ENCODE assay signal across 25 cellular contexts in genomic region chr3:1093216-1093615, GRCh38. TPM values are rescaled to one million over a fixed set of nuclear protein-coding genes. Genes with fewer than 3 reads are reported as not detected.
DNase-seq lines count a peak whose midpoint lies in the region; ATAC-seq and TF ChIP-seq lines count a peak whose summit lies in the region.
"Had no signal": no experiment of that assay in that cellular context is flagged by ENCODE, and none has a peak within 500 bp of the region (broad histone marks: within the 10 kb centered on the region; RNA-seq: fewer than 3 reads in every experiment).

No MANE protein-coding gene starts in this region.

- intact Hi-C loops in adrenal gland (cut with DNase I) (no loop called here), dorsolateral prefrontal cortex (cut with DNase I) (no loop called here)

- H3K4me1 ChIP-seq in adrenal gland (replicated peaks in 1 of 2) (peaks cover 0 to 9% of the 10 kb centered on the region in 2 donors), mesodermal cell (ENCODE audit: control insufficient read depth, insufficient read depth, low read length, poor library complexity, severe bottlenecking) (no peaks in the 10 kb centered on the region), smooth muscle cell (ENCODE audit: low read depth) (peaks cover 22% of the 10 kb centered on the region)
- H3K4me1 ChIP-seq: BLaER1 treated with 17β-estradiol and CSF1 and Interleukin-3, amounts not matched to agents 10 nM and 100 nM; gastroesophageal sphincter; sigmoid colon had no signal

- TF ChIP-seq CTCF in adrenal gland (IDR thresholded peaks at IDR 0.05) (no peak), dorsolateral prefrontal cortex (IDR thresholded peaks at IDR 0.05 in 54 of 56, conservative IDR thresholded peaks at IDR 0.05 in 2 of 56; ENCODE audit: low read depth in 1 of 56, partially characterized antibody in 56 of 56) (no peak), smooth muscle cell (IDR thresholded peaks at IDR 0.05; ENCODE audit: borderline replicate concordance, insufficient read depth, poor library complexity, severe bottlenecking) (no peak)

- H3K27ac ChIP-seq in adrenal gland (peak overlapping the region in 3 of 5 donors; percentile 34 to 57 (median 56)), dorsolateral prefrontal cortex (peak overlapping the region in 16 of 59 donors; percentile 2 to 77 (median 38)), mesodermal cell (ENCODE audit: low read depth, low read length, severe bottlenecking) (peak overlapping the region; percentile 64), smooth muscle cell (ENCODE audit: low read depth) (peak overlapping the region; percentile 32)
- H3K27ac ChIP-seq: BLaER1 treated with 17β-estradiol and CSF1 and Interleukin-3, amounts not matched to agents 10 nM and 100 nM; gastroesophageal sphincter; PC-9; sigmoid colon had no signal

- H2AFZ ChIP-seq in smooth muscle cell (ENCODE audit: low read depth), result peak overlapping the region; percentile 76
- H2AFZ ChIP-seq: PC-9 had no signal

- peaks cover 0 to 9% (median 0%) of the 10 kb centered on the region in 3 donors for H3K9me3 ChIP-seq in adrenal gland (replicated peaks in 1 of 3)
- peaks cover 5% of the 10 kb centered on the region for H3K9me3 ChIP-seq in mesodermal cell (ENCODE audit: control insufficient read depth, low read length)
- H3K9me3 ChIP-seq in smooth muscle cell (replicated peaks; ENCODE audit: low read depth), result no peaks in the 10 kb centered on the region
- H3K9me3 ChIP-seq: BLaER1 treated with 17β-estradiol and CSF1 and Interleukin-3, amounts not matched to agents 10 nM and 100 nM; gastroesophageal sphincter; sigmoid colon; SK-N-SH had no signal

- H3K79me2 ChIP-seq in smooth muscle cell (ENCODE audit: low read depth), result peaks cover 14% of the 10 kb centered on the region

- H3K4me3 ChIP-seq in adrenal gland, result peak overlapping the region in 2 of 4 donors; percentile 40 to 45
- peak overlapping the region in 58 of 59 donors; percentile 3 to 66 (median 41) for H3K4me3 ChIP-seq in dorsolateral prefrontal cortex
- no peak overlapping the region for H3K4me3 ChIP-seq in mesodermal cell (ENCODE audit: extremely low read depth, insufficient read depth, low read length, poor library complexity, severe bottlenecking)
- peak overlapping the region; percentile 46 for H3K4me3 ChIP-seq in smooth muscle cell
- H3K4me3 ChIP-seq: BLaER1 treated with 17β-estradiol and CSF1 and Interleukin-3, amounts not matched to agents 10 nM and 100 nM; gastroesophageal sphincter; PC-9; sigmoid colon had no signal

- no peaks in the 10 kb centered on the region for H3K27me3 ChIP-seq in adrenal gland
- peaks cover 0 to 4% (median 0%) of the 10 kb centered on the region in 45 donors for H3K27me3 ChIP-seq in dorsolateral prefrontal cortex
- no peaks in the 10 kb centered on the region for H3K27me3 ChIP-seq in smooth muscle cell (ENCODE audit: low read depth)
- H3K27me3 ChIP-seq: BLaER1 treated with 17β-estradiol and CSF1 and Interleukin-3, amounts not matched to agents 10 nM and 100 nM; sigmoid colon had no signal

- H4K20me1 ChIP-seq in smooth muscle cell (ENCODE audit: low read depth), result no peaks in the 10 kb centered on the region
- H4K20me1 ChIP-seq: BLaER1 treated with 17β-estradiol and CSF1 and Interleukin-3, amounts not matched to agents 10 nM and 100 nM had no signal

- DNase-seq in adrenal gland (no peak), dorsolateral prefrontal cortex (peak in 1 of 10 donors; percentile 16), smooth muscle cell (lab: John Stamatoyannopoulos, UW; ENCODE audit: unreplicated experiment) (no peak), NCI-H128 (lab: John Stamatoyannopoulos, UW; ENCODE audit: unreplicated experiment) (no peak)
- DNase-seq: activated CD4-positive, alpha-beta T cell treated with anti-CD3 and anti-CD28 coated beads, Interleukin-2, amount 50 U/mL, for 48 hours; activated CD4-positive, CD25-positive, alpha-beta regulatory T cell treated with anti-CD3 and anti-CD28 coated beads, Interleukin-2, amount 50 U/mL, for 72 hours; activated naive CD4-positive, alpha-beta T cell; activated naive CD8-positive, alpha-beta T cell treated with anti-CD3 and anti-CD28 coated beads, Interleukin-2, amount 50 U/mL, for 24 hours; activated T-cell treated with anti-CD3 and anti-CD28 coated beads, Interleukin-2, amount 50 U/mL, for 72 hours; effector CD4-positive, alpha-beta T cell; immature natural killer cell; IMR-90; left colon; NCI-H1048; PC-9; sigmoid colon had no signal

- H3K9ac ChIP-seq in smooth muscle cell (ENCODE audit: low read depth), result no peak overlapping the region
- H3K9ac ChIP-seq: BLaER1 treated with 17β-estradiol and CSF1 and Interleukin-3, amounts not matched to agents 10 nM and 100 nM; SK-N-SH had no signal

- no peaks in the 10 kb centered on the region for H3F3A ChIP-seq in smooth muscle cell (ENCODE audit: low read depth)

- ATAC-seq in HG02885 (IDR thresholded peaks at IDR 0.05; ENCODE audit: poor library complexity, unreplicated experiment) (no peak), GM19467 (IDR thresholded peaks at IDR 0.05; ENCODE audit: unreplicated experiment) (no peak), GM18867 (IDR thresholded peaks at IDR 0.05; ENCODE audit: unreplicated experiment) (no peak)
- ATAC-seq: activated naive CD8-positive, alpha-beta T cell treated with anti-CD3 and anti-CD28 coated beads, Interleukin-2, amount 50 U/mL, for 24 hours; activated T-cell treated with anti-CD3 and anti-CD28 coated beads, Interleukin-2, amount 50 U/mL, for 72 hours; gastroesophageal sphincter; left colon; stimulated activated effector memory CD8-positive, alpha-beta T cell treated with anti-CD3 and anti-CD28 coated beads, Interleukin-12 subunit alpha, Interleukin-12 subunit beta, amount 100 ng/mL, for 72 hours had no signal

- peak overlapping the region; percentile 81 for H3K4me2 ChIP-seq in smooth muscle cell
- H3K4me2 ChIP-seq: BLaER1 treated with 17β-estradiol and CSF1 and Interleukin-3, amounts not matched to agents 10 nM and 100 nM; PC-9; SK-N-SH had no signal

- H3K36me3 ChIP-seq in adrenal gland (replicated peaks in 1 of 2), result no peaks in the 10 kb centered on the region
- H3K36me3 ChIP-seq in mesodermal cell (ENCODE audit: control insufficient read depth, insufficient read depth, low read length), result no peaks in the 10 kb centered on the region
- no peaks in the 10 kb centered on the region for H3K36me3 ChIP-seq in smooth muscle cell (ENCODE audit: low read depth)
- H3K36me3 ChIP-seq: BLaER1 treated with 17β-estradiol and CSF1 and Interleukin-3, amounts not matched to agents 10 nM and 100 nM; gastroesophageal sphincter; sigmoid colon had no signal

- TF ChIP-seq POLR2A in adrenal gland (IDR thresholded peaks at IDR 0.05), result no peak

- WGBS in adrenal gland, 4 donors, result 37 to 58% (median 48%) methylated on average over 6 of the region's 6 CpGs
- 89 to 94% methylated on average over 5 of the region's 6 CpGs for WGBS in mesodermal cell (ENCODE audit: insufficient coverage in 2 of 2), 2 experiments
- 69% methylated on average over 6 of the region's 6 CpGs for WGBS in smooth muscle cell (ENCODE audit: low lambda C conversion rate)

RNA-seq across cellular contexts. Expression of gene CNTN6, which starts 0.4 kb away (rescaled TPM):
- 10 to 100 TPM in 4 of 8 donors, 1 to 10 TPM in 4; 2.4 to 14.9 (median 10.3) TPM for total RNA-seq in adrenal gland
- 1 to 10 TPM; 3.1 to 8.4 (median 7.2) TPM for polyA plus RNA-seq in adrenal gland
- 10 to 100 TPM in 8 of 120 experiments, 1 to 10 TPM in 112; 2.3 to 16.9 (median 6.0) TPM for total RNA-seq in dorsolateral prefrontal cortex
- 0.59 TPM for polyA plus RNA-seq in mesodermal cell (2013, experiment 1 of 2)
- polyA plus RNA-seq in mesodermal cell (2013, experiment 2 of 2), result 0.81 TPM
- total RNA-seq in smooth muscle cell, result 11.1 and 18.3 TPM in 2 replicates
- polyA plus RNA-seq in smooth muscle cell, result 3.7 and 8.1 TPM in 2 replicates
- total RNA-seq: activated T-cell treated with anti-CD3 and anti-CD28 coated beads, Interleukin-2, amount 50 U/mL, for 72 hours; IMR-90; PC-9 had no signal
- polyA plus RNA-seq: AG04450, immature natural killer cell, IMR-90 had no signal
